21 cellular contexts compared by ENCODE assay signal in genomic region chr11:58530236-58530635, GRCh38. TPM values are rescaled to one million over a fixed set of nuclear protein-coding genes. Genes with fewer than 3 reads are reported as not detected.
DNase-seq lines count a peak whose midpoint lies in the region; ATAC-seq and TF ChIP-seq lines count a peak whose summit lies in the region.
"Had no signal": no experiment of that assay in that cellular context is flagged by ENCODE, and none has a peak within 500 bp of the region (broad histone marks: within the 10 kb centered on the region; RNA-seq: fewer than 3 reads in every experiment).

No MANE protein-coding gene starts in this region.

- POLR2A ChIA-PET in activated CD4-positive, alpha-beta memory T cell treated with anti-CD3 and anti-CD28 coated beads, Interleukin-2, amount 10 ng/mL, durations not matched to agents 7 days and 5 days (lab: Charles Lee) = interaction anchor here (1.1 to 1.2 kb wide), 2 partner anchors 30 to 47 kb away, joined by 4 read pairs; no protein-coding TSS in a partner anchor
- POLR2A ChIA-PET in activated CD4-positive, alpha-beta memory T cell treated with anti-CD3 and anti-CD28 coated beads for 36 hours (lab: Charles Lee) = no interaction called here
- POLR2A ChIA-PET in CD8-positive, alpha-beta T cell (lab: Charles Lee) = interaction anchor here (0.6 to 1.0 kb wide), 3 partner anchors 17 to 47 kb away, joined by 3 to 7 read pairs (median 4); no protein-coding TSS in a partner anchor
- POLR2A ChIA-PET in WTC11 (lab: Charles Lee) = no interaction called here
- POLR2A ChIA-PET in HEK293T (lab: Yijun Ruan, JAX) = no interaction called here

- no peak overlapping the region for H3K27ac Mint-ChIP-seq in activated CD4-positive, alpha-beta memory T cell treated with anti-CD3 and anti-CD28 coated beads, Interleukin-2, amount 10 ng/mL, durations not matched to agents 7 days and 5 days
- H3K27ac Mint-ChIP-seq in activated CD4-positive, alpha-beta memory T cell treated with anti-CD3 and anti-CD28 coated beads for 36 hours = no peak overlapping the region
- H3K27ac Mint-ChIP-seq in CD8-positive, alpha-beta T cell = peak overlapping the region; percentile 93
- peak overlapping the region; percentile 94 for H3K27ac Mint-ChIP-seq in T-helper 17 cell
- H3K27ac Mint-ChIP-seq in WTC11 = no peak overlapping the region

- H3K4me1 ChIP-seq in CD8-positive, alpha-beta T cell (ENCODE audit: insufficient read depth, low read length) = peaks cover 42% of the 10 kb centered on the region
- peaks cover 11% of the 10 kb centered on the region for H3K4me1 ChIP-seq in effector memory CD4-positive, alpha-beta T cell (ENCODE audit: control insufficient read depth, insufficient read depth, low read length, poor library complexity, severe bottlenecking)
- H3K4me1 ChIP-seq: left ventricle myocardium inferior had no signal

- intact Hi-C loops in activated CD4-positive, alpha-beta memory T cell treated with anti-CD3 and anti-CD28 coated beads for 36 hours (cut with micrococcal nuclease) = no loop called here
- intact Hi-C loops in CD8-positive, alpha-beta T cell (cut with DNase I, micrococcal nuclease) = loop anchor here in 1 of 2 experiments (2.0 kb wide), 1 partner anchor 15 kb away; no protein-coding TSS in a partner anchor

- no peak for TF ChIP-seq CTCF in CD8-positive, alpha-beta T cell (IDR thresholded peaks at IDR 0.05)
- no peak for TF ChIP-seq CTCF in WTC11 (IDR thresholded peaks at IDR 0.05)

- H3K9me3 ChIP-seq in CD8-positive, alpha-beta T cell (ENCODE audit: low read length) = no peaks in the 10 kb centered on the region
- no peaks in the 10 kb centered on the region for H3K9me3 ChIP-seq in T-helper 17 cell (ENCODE audit: control insufficient read depth, low read length, poor library complexity, severe bottlenecking)
- no peaks in the 10 kb centered on the region for H3K9me3 ChIP-seq in effector memory CD4-positive, alpha-beta T cell (ENCODE audit: control insufficient read depth, low read length)
- H3K9me3 ChIP-seq: left ventricle myocardium inferior, spleen had no signal

- no peaks in the 10 kb centered on the region for H3K27me3 Mint-ChIP-seq in activated CD4-positive, alpha-beta memory T cell treated with anti-CD3 and anti-CD28 coated beads, Interleukin-2, amount 10 ng/mL, durations not matched to agents 7 days and 5 days
- H3K27me3 Mint-ChIP-seq in activated CD4-positive, alpha-beta memory T cell treated with anti-CD3 and anti-CD28 coated beads for 36 hours = no peaks in the 10 kb centered on the region
- no peaks in the 10 kb centered on the region for H3K27me3 Mint-ChIP-seq in CD8-positive, alpha-beta T cell (ENCODE audit: low read depth)
- H3K27me3 Mint-ChIP-seq in T-helper 17 cell = no peaks in the 10 kb centered on the region
- peaks cover 3% of the 10 kb centered on the region for H3K27me3 Mint-ChIP-seq in WTC11 (ENCODE audit: low read depth)

- H3K4me1 Mint-ChIP-seq in activated CD4-positive, alpha-beta memory T cell treated with anti-CD3 and anti-CD28 coated beads, Interleukin-2, amount 10 ng/mL, durations not matched to agents 7 days and 5 days = peaks cover 30% of the 10 kb centered on the region
- peaks cover 39% of the 10 kb centered on the region for H3K4me1 Mint-ChIP-seq in activated CD4-positive, alpha-beta memory T cell treated with anti-CD3 and anti-CD28 coated beads for 36 hours (ENCODE audit: low read depth)
- H3K4me1 Mint-ChIP-seq in CD8-positive, alpha-beta T cell (ENCODE audit: low read depth) = peaks cover 71% of the 10 kb centered on the region
- peaks cover 34% of the 10 kb centered on the region for H3K4me1 Mint-ChIP-seq in T-helper 17 cell
- H3K4me1 Mint-ChIP-seq in WTC11 = no peaks in the 10 kb centered on the region

- H3K9me3 Mint-ChIP-seq in activated CD4-positive, alpha-beta memory T cell treated with anti-CD3 and anti-CD28 coated beads, Interleukin-2, amount 10 ng/mL, durations not matched to agents 7 days and 5 days = no peaks in the 10 kb centered on the region
- H3K9me3 Mint-ChIP-seq in activated CD4-positive, alpha-beta memory T cell treated with anti-CD3 and anti-CD28 coated beads for 36 hours = no peaks in the 10 kb centered on the region
- no peaks in the 10 kb centered on the region for H3K9me3 Mint-ChIP-seq in CD8-positive, alpha-beta T cell
- peaks cover 26% of the 10 kb centered on the region for H3K9me3 Mint-ChIP-seq in WTC11

- H3K4me3 Mint-ChIP-seq in activated CD4-positive, alpha-beta memory T cell treated with anti-CD3 and anti-CD28 coated beads, Interleukin-2, amount 10 ng/mL, durations not matched to agents 7 days and 5 days = no peak overlapping the region
- no peak overlapping the region for H3K4me3 Mint-ChIP-seq in activated CD4-positive, alpha-beta memory T cell treated with anti-CD3 and anti-CD28 coated beads for 36 hours
- peak overlapping the region; percentile 47 for H3K4me3 Mint-ChIP-seq in CD8-positive, alpha-beta T cell
- H3K4me3 Mint-ChIP-seq in T-helper 17 cell (no peak overlapping the region), WTC11 (no peak overlapping the region)

- peaks cover 74% of the 10 kb centered on the region for H3K36me3 Mint-ChIP-seq in activated CD4-positive, alpha-beta memory T cell treated with anti-CD3 and anti-CD28 coated beads, Interleukin-2, amount 10 ng/mL, durations not matched to agents 7 days and 5 days (ENCODE audit: low read depth)
- peaks cover 61% of the 10 kb centered on the region for H3K36me3 Mint-ChIP-seq in activated CD4-positive, alpha-beta memory T cell treated with anti-CD3 and anti-CD28 coated beads for 36 hours
- peaks cover 74% of the 10 kb centered on the region for H3K36me3 Mint-ChIP-seq in CD8-positive, alpha-beta T cell
- H3K36me3 Mint-ChIP-seq in T-helper 17 cell (ENCODE audit: low read depth) (peaks cover 19% of the 10 kb centered on the region), WTC11 (peaks cover 18% of the 10 kb centered on the region)

- CTCF ChIA-PET in activated CD4-positive, alpha-beta memory T cell treated with anti-CD3 and anti-CD28 coated beads, Interleukin-2, amount 10 ng/mL, durations not matched to agents 7 days and 5 days (lab: Charles Lee) = interaction anchor here (1.0 kb wide), 1 partner anchor 37 kb away, joined by 7 read pairs; no protein-coding TSS in a partner anchor
- CTCF ChIA-PET in activated CD4-positive, alpha-beta memory T cell treated with anti-CD3 and anti-CD28 coated beads for 36 hours (lab: Charles Lee) = interaction anchor here (1.0 kb wide), 1 partner anchor 100 kb away, joined by 4 read pairs; no protein-coding TSS in a partner anchor
- CTCF ChIA-PET in CD8-positive, alpha-beta T cell (lab: Charles Lee) = interaction anchor here (1.0 to 6.6 kb wide), 3 partner anchors 38 to 99 kb away, joined by 3 to 48 read pairs (median 4); no protein-coding TSS in a partner anchor
- CTCF ChIA-PET in WTC11 (lab: Charles Lee) (no interaction called here), HEK293T (lab: Yijun Ruan, JAX) (no interaction called here)

- H3K27me3 ChIP-seq in CD8-positive, alpha-beta T cell (ENCODE audit: insufficient read depth, low read length) = no peaks in the 10 kb centered on the region
- H3K27me3 ChIP-seq in effector memory CD4-positive, alpha-beta T cell (replicated peaks; ENCODE audit: control insufficient read depth, insufficient read depth, low read length, poor library complexity, severe bottlenecking) = no peaks in the 10 kb centered on the region
- H3K27me3 ChIP-seq: spleen had no signal

- peak; percentile 79 for ATAC-seq in CD8-positive, alpha-beta T cell
- peak; percentile 79 for ATAC-seq in T-helper 17 cell
- no peak for ATAC-seq in WTC11
- ATAC-seq: HepG2 had no signal

- peak overlapping the region; percentile 31 for H3K4me3 ChIP-seq in CD8-positive, alpha-beta T cell (ENCODE audit: low read depth, low read length)
- H3K4me3 ChIP-seq in effector memory CD4-positive, alpha-beta T cell (ENCODE audit: insufficient read depth, low read depth, low read length, poor library complexity, severe bottlenecking) = no peak overlapping the region
- H3K4me3 ChIP-seq: left ventricle myocardium inferior, spleen had no signal

- peak; percentile 41 for DNase-seq in activated CD4-positive, alpha-beta memory T cell treated with anti-CD3 and anti-CD28 coated beads, Interleukin-2, amount 10 ng/mL, durations not matched to agents 7 days and 5 days
- no peak for DNase-seq in activated CD4-positive, alpha-beta memory T cell treated with anti-CD3 and anti-CD28 coated beads for 36 hours
- peak; percentile 22 to 76 (median 55) for DNase-seq in CD8-positive, alpha-beta T cell
- DNase-seq in T-helper 17 cell (no peak), WTC11 (ENCODE audit: low spot score) (no peak), HEK293T (ENCODE audit: extremely low spot score) (no peak)
- DNase-seq in effector memory CD4-positive, alpha-beta T cell = peak in 1 of 3 donors; percentile 20
- no peak for DNase-seq in stimulated activated CD4-positive, alpha-beta T cell treated with anti-CD3 and anti-CD28 coated beads, Interleukin-4, amount 100 ng/mL, for 1 hour
- DNase-seq: glutamatergic neuron, left ventricle myocardium inferior, NCI-H446, nucleus accumbens, Right ventricle myocardium superior, spleen, trophoblast cell, WERI-Rb-1 had no signal

- peak overlapping the region; percentile 43 for H3K27ac ChIP-seq in CD8-positive, alpha-beta T cell (ENCODE audit: low read depth, low read length)
- H3K27ac ChIP-seq in effector memory CD4-positive, alpha-beta T cell (ENCODE audit: insufficient read depth, low read length, poor library complexity, severe bottlenecking) = peak overlapping the region; percentile 32
- H3K27ac ChIP-seq: left ventricle myocardium inferior, WERI-Rb-1 had no signal

- peaks cover 18% of the 10 kb centered on the region for H3K36me3 ChIP-seq in CD8-positive, alpha-beta T cell (ENCODE audit: insufficient read depth, low read length)
- peaks cover 22% of the 10 kb centered on the region for H3K36me3 ChIP-seq in effector memory CD4-positive, alpha-beta T cell (ENCODE audit: control insufficient read depth, insufficient read depth, low read length)
- H3K36me3 ChIP-seq: WERI-Rb-1 had no signal

RNA-seq across cellular contexts. Expression of gene OR5B21, which starts 22.3 kb away (rescaled TPM):
- under 1 TPM; 0.25 to 0.35 TPM for total RNA-seq in activated CD4-positive, alpha-beta memory T cell treated with anti-CD3 and anti-CD28 coated beads, Interleukin-2, amount 10 ng/mL, durations not matched to agents 7 days and 5 days
- not detected for total RNA-seq in activated CD4-positive, alpha-beta memory T cell treated with anti-CD3 and anti-CD28 coated beads for 36 hours
- total RNA-seq in CD8-positive, alpha-beta T cell = not detected
- total RNA-seq in T-helper 17 cell (under 1 TPM; 0.32 to 0.50 TPM), WTC11 (2021) (not detected in 3 replicates)
- total RNA-seq: fibroblast of lung, H1, HepG2, left ventricle myocardium inferior, M059J, renal cortical epithelial cell, Right ventricle myocardium superior had no signal

RNA-seq across cellular contexts. Expression of gene LPXN, which starts 45.4 kb away (rescaled TPM):
- 100 to 1,000 TPM; 137 to 138 TPM for total RNA-seq in activated CD4-positive, alpha-beta memory T cell treated with anti-CD3 and anti-CD28 coated beads, Interleukin-2, amount 10 ng/mL, durations not matched to agents 7 days and 5 days
- total RNA-seq in activated CD4-positive, alpha-beta memory T cell treated with anti-CD3 and anti-CD28 coated beads for 36 hours = 100 to 1,000 TPM; 108 TPM
- 10 to 100 TPM; 28.1 to 31.3 TPM for total RNA-seq in CD8-positive, alpha-beta T cell
- total RNA-seq in T-helper 17 cell (10 to 100 TPM; 92.8 to 99.8 TPM), WTC11 (2021) (2.1 to 2.7 TPM (median 2.6 TPM) in 3 replicates)

RNA-seq across cellular contexts. Expression of gene ZFP91, which starts 48.6 kb away (rescaled TPM):
- total RNA-seq in activated CD4-positive, alpha-beta memory T cell treated with anti-CD3 and anti-CD28 coated beads, Interleukin-2, amount 10 ng/mL, durations not matched to agents 7 days and 5 days = 10 to 100 TPM; 53.5 to 55.2 TPM
- total RNA-seq in activated CD4-positive, alpha-beta memory T cell treated with anti-CD3 and anti-CD28 coated beads for 36 hours = 10 to 100 TPM; 34.9 to 36.1 TPM
- 10 to 100 TPM; 56.1 to 56.5 TPM for total RNA-seq in CD8-positive, alpha-beta T cell
- total RNA-seq in T-helper 17 cell = 10 to 100 TPM; 36.1 to 43.2 TPM
- 27.0 to 29.0 TPM (median 28.1 TPM) in 3 replicates for total RNA-seq in WTC11 (2021)

Comparison
In these comparisons a context has a peak if more than half of its experiments do, and no peak if none do; other contexts are left out.
1. DNase-seq: peak in activated CD4-positive, alpha-beta memory T cell treated with anti-CD3 and anti-CD28 coated beads, Interleukin-2, amount 10 ng/mL, durations not matched to agents 7 days and 5 days (single experiment) and CD8-positive, alpha-beta T cell (7 of 7); none in activated CD4-positive, alpha-beta memory T cell treated with anti-CD3 and anti-CD28 coated beads for 36 hours (single experiment), T-helper 17 cell (0 of 3), WTC11 (single experiment), HEK293T (single experiment) and stimulated activated CD4-positive, alpha-beta T cell treated with anti-CD3 and anti-CD28 coated beads, Interleukin-4, amount 100 ng/mL, for 1 hour (single experiment).
2. POLR2A ChIA-PET loops: an anchor here in activated CD4-positive, alpha-beta memory T cell treated with anti-CD3 and anti-CD28 coated beads, Interleukin-2, amount 10 ng/mL, durations not matched to agents 7 days and 5 days (1.1 to 1.2 kb wide) and CD8-positive, alpha-beta T cell (0.6 to 1.0 kb wide); none called in activated CD4-positive, alpha-beta memory T cell treated with anti-CD3 and anti-CD28 coated beads for 36 hours, WTC11 and HEK293T.
3. H3K27ac Mint-ChIP-seq: peak in CD8-positive, alpha-beta T cell (single experiment) and T-helper 17 cell (single experiment); none in activated CD4-positive, alpha-beta memory T cell treated with anti-CD3 and anti-CD28 coated beads, Interleukin-2, amount 10 ng/mL, durations not matched to agents 7 days and 5 days (single experiment), activated CD4-positive, alpha-beta memory T cell treated with anti-CD3 and anti-CD28 coated beads for 36 hours (single experiment) and WTC11 (single experiment).
4. CTCF ChIA-PET loops: an anchor here in activated CD4-positive, alpha-beta memory T cell treated with anti-CD3 and anti-CD28 coated beads, Interleukin-2, amount 10 ng/mL, durations not matched to agents 7 days and 5 days (1.0 kb wide), activated CD4-positive, alpha-beta memory T cell treated with anti-CD3 and anti-CD28 coated beads for 36 hours (1.0 kb wide) and CD8-positive, alpha-beta T cell (1.0 to 6.6 kb wide); none called in WTC11 and HEK293T.